1 cellular context compared by ENCODE assay signal in genomic region chr6:37172991-37173572, GRCh38.
TF ChIP-seq lines count a peak whose summit lies in the region.

No MANE protein-coding gene starts in this region.

TF ChIP-seq in K562, 482 proteins besides CTCF, POLR2A, EP300 and RAD21 (continued from another document and continues in another):
- TF ChIP-seq HOMEZ (CRISPR knock-in tag; IDR thresholded peaks at IDR 0.05) (no peak), MCM3 (IDR thresholded peaks at IDR 0.05) (no peak), CEBPG (CRISPR knock-in tag; IDR thresholded peaks at IDR 0.05) (no peak), CEBPG (tag; conservative IDR thresholded peaks at IDR 0.05 in 1 of 2, IDR thresholded peaks at IDR 0.05 in 1 of 2) (no peak), STAT6 (CRISPR knock-in tag; IDR thresholded peaks at IDR 0.05) (no peak), HOXB6 (CRISPR knock-in tag; IDR thresholded peaks at IDR 0.05; ENCODE audit: borderline replicate concordance) (no peak), RBM17 (IDR thresholded peaks at IDR 0.05; ENCODE audit: borderline replicate concordance, low read depth, low read length) (no peak), ELF4 (CRISPR knock-in tag; IDR thresholded peaks at IDR 0.05) (no peak), NCOA1 (IDR thresholded peaks at IDR 0.05; ENCODE audit: low read depth) (no peak), THRAP3 (IDR thresholded peaks at IDR 0.05; ENCODE audit: borderline replicate concordance) (0 out of 2 replicates have a peak, but pooled peaks have one; percentile 19), SRF (CRISPR knock-in tag; IDR thresholded peaks at IDR 0.05) (peak in 1 of 2 experiments; percentile 1; a peak in 1 of 4 replicates), PCBP1 (IDR thresholded peaks at IDR 0.05; ENCODE audit: low read depth, low read length, poor library complexity, severe bottlenecking) (no peak), POLR2AphosphoS2 (IDR thresholded peaks at IDR 0.05; ENCODE audit: low read length) (peak; percentile 14; the same call in 1 of the 2 replicates), ZBTB26 (CRISPR knock-in tag; IDR thresholded peaks at IDR 0.05) (no peak), ETS2 (tag; IDR thresholded peaks at IDR 0.05; ENCODE audit: borderline replicate concordance, poor library complexity, severe bottlenecking) (no peak), ARID4B (CRISPR knock-in tag; IDR thresholded peaks at IDR 0.05) (no peak), MBD1 (CRISPR knock-in tag; IDR thresholded peaks at IDR 0.05) (no peak), CREB5 (CRISPR knock-in tag; IDR thresholded peaks at IDR 0.05) (peak; percentile 83), KHSRP (IDR thresholded peaks at IDR 0.05) (no peak), TGIF2 (CRISPR knock-in tag; IDR thresholded peaks at IDR 0.05) (no peak), MEF2D (tag; conservative IDR thresholded peaks at IDR 0.05; ENCODE audit: low read depth) (no peak), POLR2G (IDR thresholded peaks at IDR 0.05; ENCODE audit: low read depth, low read length) (no peak), MBD2 (IDR thresholded peaks at IDR 0.05; ENCODE audit: borderline replicate concordance, low read depth) (no peak), ZNF354B (CRISPR knock-in tag; IDR thresholded peaks at IDR 0.05) (no peak), PRPF4 (IDR thresholded peaks at IDR 0.05; ENCODE audit: insufficient read depth, low read depth, low read length, poor library complexity, severe bottlenecking) (no peak), ZNF347 (CRISPR knock-in tag; IDR thresholded peaks at IDR 0.05; ENCODE audit: low read depth) (no peak), SMARCE1 (IDR thresholded peaks at IDR 0.05) (no peak), HIVEP1 (CRISPR knock-in tag; IDR thresholded peaks at IDR 0.05) (no peak), CBFA2T2 (conservative IDR thresholded peaks at IDR 0.05) (no peak), MLLT1 (IDR thresholded peaks at IDR 0.05) (peak; percentile 72 to 92), LEF1 (IDR thresholded peaks at IDR 0.05) (0 out of 2 replicates have a peak, but pooled peaks have one; percentile 15), ZNF280B (CRISPR knock-in tag; IDR thresholded peaks at IDR 0.05) (peak; percentile 4; the same call in 1 of the 2 replicates), THRA (IDR thresholded peaks at IDR 0.05) (no peak), DEAF1 (CRISPR knock-in tag; IDR thresholded peaks at IDR 0.05) (no peak)
